ENCODE assay signal across 9 cellular contexts in genomic region chr17:34306466-34306865, GRCh38. TPM values are rescaled to one million over a fixed set of nuclear protein-coding genes. Genes with fewer than 3 reads are reported as not detected.
A peak's percentile ranks its signal among the peaks of the same experiment; 100 is the strongest.
DNase-seq lines count a peak whose midpoint lies in the region; ATAC-seq and TF ChIP-seq lines count a peak whose summit lies in the region.
"Had no signal": no experiment of that assay in that cellular context is flagged by ENCODE, and none has a peak within 500 bp of the region (broad histone marks: within the 10 kb centered on the region; RNA-seq: fewer than 3 reads in every experiment).

No MANE protein-coding gene starts in this region.

- no peaks in the 10 kb centered on the region for H3K27me3 ChIP-seq in left lung

- peaks cover 0 to 29% of the 10 kb centered on the region in 2 donors for H3K4me1 ChIP-seq in left lung

- intact Hi-C loops in left lung (cut with DNase I): loop anchor here in 1 of 2 donors (5.0 kb wide), 1 partner anchor 104 kb away; no protein-coding TSS in a partner anchor

- no peaks in the 10 kb centered on the region for H3K9me3 ChIP-seq in left lung

- H3K36me3 ChIP-seq in left lung: no peaks in the 10 kb centered on the region

- ATAC-seq in left lung: peak; percentile 88

- DNase-seq in ACHN (peak; percentile 58), LNCaP clone FGC (ENCODE audit: low read depth) (no peak), dermis blood vessel endothelial cell (peak; percentile 79), left lung (no peak), NCI-H524 treated with DMSO at 0.1 percent for 48 hours (lab: John Stamatoyannopoulos, UW) (no peak), NCI-H526 treated with DMSO at 0.1 percent for 48 hours (lab: John Stamatoyannopoulos, UW) (no peak), HPDE6-E6E7 (ENCODE audit: extremely low spot score) (no peak), activated T-cell treated with anti-CD3 and anti-CD28 coated beads for 4 hours (no peak)

- in situ Hi-C loops in ACHN (cut with HindIII; ENCODE audit: low pct_ligation_motif_present, low pct_unique_long_range_greater_than_20kb, low sequenced_read_pairs): loop anchor here (25.0 kb wide), 1 partner anchor 94 kb away; no protein-coding TSS in a partner anchor

- H3K4me3 ChIP-seq in LNCaP clone FGC (ENCODE audit: low read depth, low read length) (no peak overlapping the region), left lung (no peak overlapping the region)

- H3K27ac ChIP-seq in left lung: peak overlapping the region in 1 of 2 donors; percentile 42

- TF ChIP-seq CTCF in LNCaP clone FGC (IDR thresholded peaks at IDR 0.05; ENCODE audit: control insufficient read depth, extremely low read depth, insufficient read depth): peak; percentile 51
- peak in 1 of 2 donors; percentile 42 for TF ChIP-seq CTCF in left lung (IDR thresholded peaks at IDR 0.05)

RNA-seq across cellular contexts. Expression of gene CCL8, which starts 12.8 kb away (rescaled TPM):
- total RNA-seq in dermis blood vessel endothelial cell (0.05 and 0.17 TPM in 2 replicates), left lung (1 to 10 TPM in 1 of 2 donors, under 1 TPM in 1; 0.96 to 7.3 TPM)
- total RNA-seq: NCI-H460 had no signal

RNA-seq across cellular contexts. Expression of gene CCL11, which starts 20.9 kb away (rescaled TPM):
- not detected in 2 replicates for total RNA-seq in dermis blood vessel endothelial cell
- total RNA-seq in left lung: under 1 TPM; 0.32 to 0.42 TPM
- total RNA-seq: NCI-H460 had no signal

RNA-seq across cellular contexts. Expression of gene CCL7, which starts 36.4 kb away (rescaled TPM):
- 0.23 TPM in 1 of 2 replicates, not detected in the other for total RNA-seq in dermis blood vessel endothelial cell
- total RNA-seq in left lung: 1 to 10 TPM in 1 of 2 donors, under 1 TPM in 1; 0.96 to 3.7 TPM
- total RNA-seq: NCI-H460 had no signal

RNA-seq across cellular contexts. Expression of gene CCL13, which starts 49.8 kb away (rescaled TPM):
- total RNA-seq in dermis blood vessel endothelial cell: not detected in 2 replicates
- 10 to 100 TPM; 29.0 to 29.3 TPM for total RNA-seq in left lung
- total RNA-seq: NCI-H460 had no signal

RNA-seq across cellular contexts. Expression of gene CCL2, which starts 51.4 kb away (rescaled TPM):
- total RNA-seq in dermis blood vessel endothelial cell (84.3 and 218 TPM in 2 replicates), left lung (100 to 1,000 TPM in 1 of 2 donors, 10 to 100 TPM in 1; 50.0 to 444 TPM)
- total RNA-seq: NCI-H460 had no signal

Comparison
In these comparisons a context has a peak if more than half of its experiments do, and no peak if none do; other contexts are left out.
1. DNase-seq: peak in ACHN (single experiment) and dermis blood vessel endothelial cell (single experiment); none in LNCaP clone FGC (single experiment), left lung (0 of 2), NCI-H524 treated with DMSO at 0.1 percent for 48 hours (single experiment), NCI-H526 treated with DMSO at 0.1 percent for 48 hours (single experiment), HPDE6-E6E7 (single experiment) and activated T-cell treated with anti-CD3 and anti-CD28 coated beads for 4 hours (single experiment).